In genomic region chr15:85625856-85626255, GRCh38 we compare ENCODE assay signal across 8 cellular contexts.
DNase-seq lines count a peak whose midpoint lies in the region; ATAC-seq and TF ChIP-seq lines count a peak whose summit lies in the region.

No MANE protein-coding gene starts in this region.

- H3K27me3 ChIP-seq in RWPE2 (ENCODE audit: insufficient read depth, poor library complexity, severe bottlenecking), result no peaks in the 10 kb centered on the region
- no peaks in the 10 kb centered on the region for H3K27me3 ChIP-seq in tibial nerve

- H3K4me1 ChIP-seq in RWPE2 (ENCODE audit: insufficient read depth, poor library complexity, severe bottlenecking) (no peaks in the 10 kb centered on the region), tibial nerve (peaks cover 0 to 94% (median 37%) of the 10 kb centered on the region in 4 donors)

- in situ Hi-C loops in GM13976 (cut with MboI; ENCODE audit: low sequenced_read_pairs, unreplicated experiment), result no loop called here

- ATAC-seq in GM21737 (IDR thresholded peaks at IDR 0.05; ENCODE audit: unreplicated experiment) (peak; percentile 75), RWPE2 (ENCODE audit: low read depth) (peak; percentile 20; the same call in 2 of the 3 replicates)

- WGBS in tibial nerve, 2 donors, result 56 to 73% methylated on average over 1 of the region's 1 CpG
- 52 to 76% methylated on average over 1 of the region's 1 CpG for WGBS in lower leg skin, 2 donors

- H3K4me3 ChIP-seq in RWPE2 (ENCODE audit: severe bottlenecking) (no peak overlapping the region), fibroblast of villous mesenchyme (ENCODE audit: low read depth, low read length) (no peak overlapping the region), tibial nerve (no peak overlapping the region), lower leg skin (ENCODE audit: low read depth, poor library complexity, severe bottlenecking) (no peak overlapping the region)

- peaks cover 19% of the 10 kb centered on the region for H3K36me3 ChIP-seq in RWPE2 (ENCODE audit: low read depth)
- H3K36me3 ChIP-seq in tibial nerve, result peaks cover 0 to 3% (median 0%) of the 10 kb centered on the region in 3 donors

- TF ChIP-seq CTCF in GM13976 (IDR thresholded peaks at IDR 0.05; ENCODE audit: borderline replicate concordance, control extremely low read depth, extremely low read depth, insufficient read depth, missing control alignments) (no peak), RWPE2 (IDR thresholded peaks at IDR 0.05; ENCODE audit: poor library complexity, severe bottlenecking) (no peak), fibroblast of villous mesenchyme (IDR thresholded peaks at IDR 0.05; ENCODE audit: insufficient read depth, low read depth, low read length) (no peak), tibial nerve (IDR thresholded peaks at IDR 0.05) (no peak), lower leg skin (IDR thresholded peaks at IDR 0.05) (no peak)

- TF ChIP-seq EP300 in tibial nerve (IDR thresholded peaks at IDR 0.05), result no peak

- H3K27ac ChIP-seq in RWPE2 (ENCODE audit: poor library complexity, severe bottlenecking), result no peak overlapping the region
- H3K27ac ChIP-seq in tibial nerve, result peak overlapping the region in 3 of 4 donors; percentile 43 to 95 (median 92)

- H3K9me3 ChIP-seq in RWPE2 (ENCODE audit: severe bottlenecking) (no peaks in the 10 kb centered on the region), tibial nerve (no peaks in the 10 kb centered on the region)

- intact Hi-C loops in lower leg skin (cut with DNase I; ENCODE audit: low total_unique reads), result no loop called here

- no peak for TF ChIP-seq POLR2A in tibial nerve (IDR thresholded peaks at IDR 0.05)
- TF ChIP-seq POLR2A in lower leg skin (IDR thresholded peaks at IDR 0.05), result no peak

- DNase-seq in GM13976 (ENCODE audit: low spot score) (peak; percentile 29), RWPE2 (ENCODE audit: low spot score) (no peak), fibroblast of villous mesenchyme (ENCODE audit: low read depth) (peak; percentile 94), tibial nerve (ENCODE audit: low spot score in 2 of 2) (no peak), lower leg skin (ENCODE audit: low spot score in 2 of 2) (no peak), GDM1 (lab: John Stamatoyannopoulos, UW) (no peak), SIG-M5 treated with dmso at 0.1 percent for 504 hours (lab: John Stamatoyannopoulos, UW; ENCODE audit: unreplicated experiment) (no peak)

Comparison
In these comparisons a context has a peak if more than half of its experiments do, and no peak if none do; other contexts are left out.
1. DNase-seq: peak in GM13976 (single experiment) and fibroblast of villous mesenchyme (single experiment); none in RWPE2 (single experiment), tibial nerve (0 of 2), lower leg skin (0 of 2), GDM1 (single experiment) and SIG-M5 treated with dmso at 0.1 percent for 504 hours (single experiment).